Comparison of ENCODE assay signal across 2 cellular contexts in genomic region chr22:29661355-29661754, GRCh38.
A peak's percentile ranks its signal among the peaks of the same experiment; 100 is the strongest.
TF ChIP-seq lines count a peak whose summit lies in the region.

No MANE protein-coding gene starts in this region.

TF ChIP-seq in IMR-90, 13 proteins besides CTCF, POLR2A, EP300 and RAD21:
- TF ChIP-seq CEBPB (IDR thresholded peaks at IDR 0.05; ENCODE audit: low read depth, low read length): no peak
- no peak for TF ChIP-seq FOS (IDR thresholded peaks at IDR 0.05; ENCODE audit: low read depth, low read length)
- TF ChIP-seq, protein P1, sequence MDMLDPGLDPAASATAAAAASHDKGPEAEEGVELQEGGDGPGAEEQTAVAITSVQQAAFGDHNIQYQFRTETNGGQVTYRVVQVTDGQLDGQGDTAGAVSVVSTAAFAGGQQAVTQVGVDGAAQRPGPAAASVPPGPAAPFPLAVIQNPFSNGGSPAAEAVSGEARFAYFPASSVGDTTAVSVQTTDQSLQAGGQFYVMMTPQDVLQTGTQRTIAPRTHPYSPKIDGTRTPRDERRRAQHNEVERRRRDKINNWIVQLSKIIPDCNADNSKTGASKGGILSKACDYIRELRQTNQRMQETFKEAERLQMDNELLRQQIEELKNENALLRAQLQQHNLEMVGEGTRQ (IDR thresholded peaks at IDR 0.05; ENCODE audit: low read depth, low read length): no peak
- TF ChIP-seq, protein P2, sequence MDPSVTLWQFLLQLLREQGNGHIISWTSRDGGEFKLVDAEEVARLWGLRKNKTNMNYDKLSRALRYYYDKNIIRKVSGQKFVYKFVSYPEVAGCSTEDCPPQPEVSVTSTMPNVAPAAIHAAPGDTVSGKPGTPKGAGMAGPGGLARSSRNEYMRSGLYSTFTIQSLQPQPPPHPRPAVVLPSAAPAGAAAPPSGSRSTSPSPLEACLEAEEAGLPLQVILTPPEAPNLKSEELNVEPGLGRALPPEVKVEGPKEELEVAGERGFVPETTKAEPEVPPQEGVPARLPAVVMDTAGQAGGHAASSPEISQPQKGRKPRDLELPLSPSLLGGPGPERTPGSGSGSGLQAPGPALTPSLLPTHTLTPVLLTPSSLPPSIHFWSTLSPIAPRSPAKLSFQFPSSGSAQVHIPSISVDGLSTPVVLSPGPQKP (IDR thresholded peaks at IDR 0.05; ENCODE audit: borderline replicate concordance, low read depth, low read length): no peak
TF ChIP-seq in IMR-90: peak in this region for 0.

TF ChIP-seq in endothelial cell of umbilical vein, 7 proteins besides CTCF, POLR2A, EP300 and RAD21:
- TF ChIP-seq FOS (IDR thresholded peaks at IDR 0.05; ENCODE audit: borderline replicate concordance, insufficient read depth, low read length) (peak; percentile 19), GATA2 (IDR thresholded peaks at IDR 0.05; ENCODE audit: insufficient read depth, insufficient read length, low read depth, low read length) (no peak), EZH2 (IDR thresholded peaks at IDR 0.05; ENCODE audit: borderline replicate concordance, low read depth, low read length, severe bottlenecking) (no peak), MYC (IDR thresholded peaks at IDR 0.05; ENCODE audit: low read depth, low read length) (no peak), MAX (IDR thresholded peaks at IDR 0.05; ENCODE audit: insufficient read depth, insufficient read length) (no peak)
